11 cellular contexts compared by ENCODE assay signal in genomic region chr11:14331476-14332136, GRCh38. TPM values are rescaled to one million over a fixed set of nuclear protein-coding genes. Genes with fewer than 3 reads are reported as not detected.
A peak's percentile ranks its signal among the peaks of the same experiment; 100 is the strongest.
DNase-seq lines count a peak whose midpoint lies in the region; ATAC-seq and TF ChIP-seq lines count a peak whose summit lies in the region.
"Had no signal": no experiment of that assay in that cellular context is flagged by ENCODE, and none has a peak within 500 bp of the region (broad histone marks: within the 10 kb centered on the region; RNA-seq: fewer than 3 reads in every experiment).

No MANE protein-coding gene starts in this region.

- TF ChIP-seq CTCF in GM12865 (IDR thresholded peaks at IDR 0.05; ENCODE audit: insufficient read depth, low read depth, low read length, missing control alignments) = no peak
- TF ChIP-seq CTCF in SU-DHL-6 (IDR thresholded peaks at IDR 0.05; ENCODE audit: insufficient read depth, low read length, poor library complexity, severe bottlenecking) = no peak
- no peak for TF ChIP-seq CTCF in prostate gland (IDR thresholded peaks at IDR 0.05)

- TF ChIP-seq POLR2A in prostate gland (IDR thresholded peaks at IDR 0.05) = no peak

- peaks cover 9% of the 10 kb centered on the region; the same call in 1 of the 2 replicates for H4K20me1 ChIP-seq in SU-DHL-6 (ENCODE audit: low read depth, low read length)

- no peak overlapping the region for H2AFZ ChIP-seq in SU-DHL-6 (ENCODE audit: low read depth, low read length, severe bottlenecking)

- H3K4me2 ChIP-seq in SU-DHL-6 (ENCODE audit: low read depth, low read length, poor library complexity, severe bottlenecking) = peak overlapping the region; percentile 96

- intact Hi-C loops in prostate gland (cut with DNase I) = no loop called here

- H3K9me3 ChIP-seq in SU-DHL-6 (ENCODE audit: insufficient read depth, low read length) (no peaks in the 10 kb centered on the region), prostate gland (no peaks in the 10 kb centered on the region)
- H3K9me3 ChIP-seq: SJSA1 had no signal

- H3K4me3 ChIP-seq in GM12865 (ENCODE audit: low read depth, low read length) = peak overlapping the region; percentile 12; the same call in 1 of the 2 replicates
- peak overlapping the region; percentile 26 for H3K4me3 ChIP-seq in SU-DHL-6 (ENCODE audit: insufficient read depth, low read length, poor library complexity, severe bottlenecking)
- H3K4me3 ChIP-seq in prostate gland = no peak overlapping the region
- H3K4me3 ChIP-seq: SJSA1 had no signal

- H3K9me2 ChIP-seq in SU-DHL-6 (replicated peaks; ENCODE audit: insufficient read depth, low read length) = no peaks in the 10 kb centered on the region

- ATAC-seq in GM19395 (IDR thresholded peaks at IDR 0.05; ENCODE audit: unreplicated experiment) (peak; percentile 59), HG02981 (IDR thresholded peaks at IDR 0.05; ENCODE audit: unreplicated experiment) (peak; percentile 43)
- ATAC-seq: activated T-helper 17 cell treated with anti-CD3 and anti-CD28 coated beads, Interleukin-2, amount 50 U/mL, for 72 hours had no signal

- H3K27ac ChIP-seq in SU-DHL-6 (ENCODE audit: low read depth, low read length) (peak overlapping the region; percentile 95), prostate gland (no peak overlapping the region)
- H3K27ac ChIP-seq: SJSA1 had no signal

- H3K36me3 ChIP-seq in SU-DHL-6 (ENCODE audit: low read length) (peaks cover 4% of the 10 kb centered on the region; the same call in 1 of the 2 replicates), prostate gland (no peaks in the 10 kb centered on the region)

- WGBS in prostate gland = 78% methylated on average over 6 of the region's 6 CpGs

- peak overlapping the region; percentile 39 for H3K9ac ChIP-seq in SU-DHL-6 (ENCODE audit: low read length)

- H3K27me3 ChIP-seq in SU-DHL-6 (ENCODE audit: low read length) = no peaks in the 10 kb centered on the region
- no peaks in the 10 kb centered on the region for H3K27me3 ChIP-seq in prostate gland (replicated peaks; ENCODE audit: insufficient read depth)
- H3K27me3 ChIP-seq: SJSA1 had no signal

- no peaks in the 10 kb centered on the region for H3K4me1 ChIP-seq in prostate gland (replicated peaks)

- H3K79me2 ChIP-seq in SU-DHL-6 (ENCODE audit: insufficient read depth, low read length) = peaks cover 95% of the 10 kb centered on the region

- peaks cover 72% of the 10 kb centered on the region for H3F3A ChIP-seq in SU-DHL-6 (ENCODE audit: insufficient read depth)

- DNase-seq in GM12865 (ENCODE audit: low read depth) = peak; percentile 56
- DNase-seq in activated CD4-positive, CD25-positive, alpha-beta regulatory T cell treated with anti-CD3 and anti-CD28 coated beads, Interleukin-2, amount 50 U/mL, for 72 hours = no peak
- DNase-seq in cortex of kidney (lab: John Stamatoyannopoulos, UW) = no peak
- no peak for DNase-seq in prostate gland (ENCODE audit: low spot score)
- no peak for DNase-seq in cerebellum (ENCODE audit: low spot score)
- DNase-seq: activated CD4-positive, alpha-beta T cell treated with anti-CD3 and anti-CD28 coated beads for 1 hour had no signal

RNA-seq across cellular contexts. Expression of gene RRAS2, which starts 27.4 kb away (rescaled TPM):
- 10 to 100 TPM; 40.5 to 59.6 TPM for total RNA-seq in prostate gland
- total RNA-seq in cerebellum = 29.8 TPM

Comparison
In these comparisons a context has a peak if more than half of its experiments do, and no peak if none do; other contexts are left out.
1. H3K4me3 ChIP-seq: peak in GM12865 (single experiment) and SU-DHL-6 (single experiment); none in prostate gland (0 of 2).